In genomic region chr12:128853321-128854197, GRCh38 we compare ENCODE assay signal across 11 cellular contexts. TPM values are rescaled to one million over a fixed set of nuclear protein-coding genes. Genes with fewer than 3 reads are reported as not detected.
A peak's percentile ranks its signal among the peaks of the same experiment; 100 is the strongest.
DNase-seq lines count a peak whose midpoint lies in the region; ATAC-seq and TF ChIP-seq lines count a peak whose summit lies in the region.
"Had no signal": no experiment of that assay in that cellular context is flagged by ENCODE, and none has a peak within 500 bp of the region (broad histone marks: within the 10 kb centered on the region; RNA-seq: fewer than 3 reads in every experiment).

Gene GLT1D1, plus strand, starts transcription at chr12:128853478. Its CDS starts 104 bp downstream, at chr12:128853582.

- peak; percentile 49 for ATAC-seq in GM18505 (IDR thresholded peaks at IDR 0.05; ENCODE audit: unreplicated experiment)
- ATAC-seq in HG03159 (IDR thresholded peaks at IDR 0.05; ENCODE audit: unreplicated experiment): peak; percentile 55
- ATAC-seq in psoas muscle: peak in 2 of 4 donors; percentile 49 to 62
- no peak for ATAC-seq in GM21619 (IDR thresholded peaks at IDR 0.05; ENCODE audit: unreplicated experiment)

- H3K36me3 ChIP-seq in esophagus squamous epithelium (no peaks in the 10 kb centered on the region), psoas muscle (ENCODE audit: insufficient read depth in 1 of 2, low read depth in 1 of 2) (no peaks in the 10 kb centered on the region)

- intact Hi-C loops in esophagus squamous epithelium (cut with DNase I): no loop called here
- intact Hi-C loops in psoas muscle (cut with DNase I): no loop called here

- 1% methylated on average over 29 of the region's 115 CpGs; no CpG with 5 or more reads in 1 of the 2 donors for WGBS in esophagus squamous epithelium, 2 donors
- WGBS in psoas muscle, 3 donors: 2 to 3% (median 2%) methylated on average over 41 to 115 of the region's 115 CpGs

- H3K9me3 ChIP-seq in esophagus squamous epithelium: no peaks in the 10 kb centered on the region
- H3K9me3 ChIP-seq in psoas muscle: no peaks in the 10 kb centered on the region

- TF ChIP-seq POLR2A in GM18505 (IDR thresholded peaks at IDR 0.05; ENCODE audit: borderline replicate concordance, extremely low read depth, insufficient read depth, insufficient read length): no peak
- no peak for TF ChIP-seq POLR2A in esophagus squamous epithelium (IDR thresholded peaks at IDR 0.05)

- H3K4me3 ChIP-seq in esophagus squamous epithelium: peak within 1 kb of the TSS in 3 of 4 donors; percentile 0 to 61 (median 39)
- peak within 1 kb of the TSS; percentile 59 for H3K4me3 ChIP-seq in psoas muscle

- H3K4me1 ChIP-seq in esophagus squamous epithelium (peaks cover 0 to 9% (median 0%) of the 10 kb centered on the region in 3 donors), psoas muscle (no peaks in the 10 kb centered on the region)

- H3K27ac ChIP-seq in esophagus squamous epithelium: no peak within 1 kb of the TSS
- H3K27ac ChIP-seq in psoas muscle: no peak within 1 kb of the TSS
- H3K27ac ChIP-seq: KMS-11 had no signal

- H3K27me3 ChIP-seq in esophagus squamous epithelium: peaks cover 0 to 52% (median 0%) of the 10 kb centered on the region in 4 donors
- H3K27me3 ChIP-seq in psoas muscle (ENCODE audit: insufficient read depth in 3 of 3, low read length in 2 of 3): peaks cover 0 to 20% (median 4%) of the 10 kb centered on the region in 3 donors

- TF ChIP-seq CTCF in esophagus squamous epithelium (IDR thresholded peaks at IDR 0.05) (no peak), psoas muscle (IDR thresholded peaks at IDR 0.05) (no peak)

- no peak for DNase-seq in esophagus squamous epithelium (lab: John Stamatoyannopoulos, UW)
- no peak for DNase-seq in psoas muscle
- DNase-seq in SHP77 treated with DMSO at 0.1 percent for 48 hours (lab: John Stamatoyannopoulos, UW): no peak
- no peak for DNase-seq in GM19238 (ENCODE audit: insufficient read length, low spot score)
- DNase-seq in kidney glomerular epithelial cell (lab: John Stamatoyannopoulos, UW): no peak
- DNase-seq: effector memory CD4-positive, alpha-beta T cell had no signal

RNA-seq across cellular contexts. Expression of gene GLT1D1, which starts in this region (rescaled TPM):
- total RNA-seq in esophagus squamous epithelium (under 1 TPM in 3 of 4 donors, not detected in 1; 0.19 to 0.75 (median 0.62) TPM), psoas muscle (1 to 10 TPM in 3 of 4 donors, under 1 TPM in 1; 0.32 to 3.1 (median 2.0) TPM)
- polyA plus RNA-seq in psoas muscle: under 1 TPM; 0.51 to 0.95 (median 0.60) TPM
- total RNA-seq: pulmonary artery endothelial cell had no signal
